1 cellular context compared by ENCODE assay signal in the genomic region with DNA sequence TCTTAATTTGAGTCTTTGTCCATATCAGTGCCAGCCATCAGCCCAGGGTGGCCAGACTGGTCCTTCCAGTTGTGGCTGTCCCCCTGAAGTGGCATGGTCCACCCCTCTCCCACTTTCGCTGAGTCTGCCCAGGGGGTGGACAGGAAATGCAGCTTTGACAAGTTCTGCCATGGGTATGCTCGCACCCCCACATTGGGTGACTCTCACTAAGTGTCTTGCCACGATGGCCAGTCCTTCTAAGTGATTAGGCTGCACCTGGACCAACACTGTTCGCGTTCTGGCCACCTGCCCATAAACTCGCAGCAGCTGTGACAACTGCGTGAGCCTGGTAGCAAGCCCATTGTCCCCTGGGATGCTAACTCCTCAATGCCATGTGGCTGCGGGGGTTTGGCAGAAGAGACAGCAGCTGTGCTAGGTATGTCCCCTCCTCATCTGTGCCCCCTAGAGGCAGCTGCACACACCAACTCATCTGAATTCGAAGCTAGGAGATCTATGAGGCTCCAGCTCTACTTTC.
TF ChIP-seq lines count a peak whose summit lies in the region.

No MANE protein-coding gene starts in this region.

TF ChIP-seq in GM12878, 131 proteins besides CTCF, POLR2A, EP300 and RAD21 (continued from another document):
- TF ChIP-seq, protein P1, sequence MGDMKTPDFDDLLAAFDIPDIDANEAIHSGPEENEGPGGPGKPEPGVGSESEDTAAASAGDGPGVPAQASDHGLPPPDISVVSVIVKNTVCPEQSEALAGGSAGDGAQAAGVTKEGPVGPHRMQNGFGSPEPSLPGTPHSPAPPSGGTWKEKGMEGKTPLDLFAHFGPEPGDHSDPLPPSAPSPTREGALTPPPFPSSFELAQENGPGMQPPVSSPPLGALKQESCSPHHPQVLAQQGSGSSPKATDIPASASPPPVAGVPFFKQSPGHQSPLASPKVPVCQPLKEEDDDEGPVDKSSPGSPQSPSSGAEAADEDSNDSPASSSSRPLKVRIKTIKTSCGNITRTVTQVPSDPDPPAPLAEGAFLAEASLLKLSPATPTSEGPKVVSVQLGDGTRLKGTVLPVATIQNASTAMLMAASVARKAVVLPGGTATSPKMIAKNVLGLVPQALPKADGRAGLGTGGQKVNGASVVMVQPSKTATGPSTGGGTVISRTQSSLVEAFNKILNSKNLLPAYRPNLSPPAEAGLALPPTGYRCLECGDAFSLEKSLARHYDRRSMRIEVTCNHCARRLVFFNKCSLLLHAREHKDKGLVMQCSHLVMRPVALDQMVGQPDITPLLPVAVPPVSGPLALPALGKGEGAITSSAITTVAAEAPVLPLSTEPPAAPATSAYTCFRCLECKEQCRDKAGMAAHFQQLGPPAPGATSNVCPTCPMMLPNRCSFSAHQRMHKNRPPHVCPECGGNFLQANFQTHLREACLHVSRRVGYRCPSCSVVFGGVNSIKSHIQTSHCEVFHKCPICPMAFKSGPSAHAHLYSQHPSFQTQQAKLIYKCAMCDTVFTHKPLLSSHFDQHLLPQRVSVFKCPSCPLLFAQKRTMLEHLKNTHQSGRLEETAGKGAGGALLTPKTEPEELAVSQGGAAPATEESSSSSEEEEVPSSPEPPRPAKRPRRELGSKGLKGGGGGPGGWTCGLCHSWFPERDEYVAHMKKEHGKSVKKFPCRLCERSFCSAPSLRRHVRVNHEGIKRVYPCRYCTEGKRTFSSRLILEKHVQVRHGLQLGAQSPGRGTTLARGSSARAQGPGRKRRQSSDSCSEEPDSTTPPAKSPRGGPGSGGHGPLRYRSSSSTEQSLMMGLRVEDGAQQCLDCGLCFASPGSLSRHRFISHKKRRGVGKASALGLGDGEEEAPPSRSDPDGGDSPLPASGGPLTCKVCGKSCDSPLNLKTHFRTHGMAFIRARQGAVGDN (IDR thresholded peaks at IDR 0.05): peak; percentile 53; the same call in 1 of the 2 replicates
- 0 out of 2 replicates have a peak, but pooled peaks have one; percentile 11 for TF ChIP-seq IKZF1 (conservative IDR thresholded peaks at IDR 0.05)
- 0 out of 4 replicates have a peak, but pooled peaks of 1 of the 2 experiments have one; percentile 9 for TF ChIP-seq BHLHE40 (IDR thresholded peaks at IDR 0.05; ENCODE audit: borderline replicate concordance in 1 of 2, low read depth in 2 of 2, low read length in 1 of 2)
- TF ChIP-seq ASH2L (IDR thresholded peaks at IDR 0.05; ENCODE audit: borderline replicate concordance, low read depth): no peak
- TF ChIP-seq YY1 (IDR thresholded peaks at IDR 0.05; ENCODE audit: low read depth, low read length): 0 out of 2 replicates have a peak, but pooled peaks have one; percentile 31
- TF ChIP-seq RBBP5 (conservative IDR thresholded peaks at IDR 0.05): no peak
- no peak for TF ChIP-seq CHD4 (IDR thresholded peaks at IDR 0.05)
- peak; percentile 39; the same call in 1 of the 2 replicates for TF ChIP-seq SMC3 (IDR thresholded peaks at IDR 0.05; ENCODE audit: borderline replicate concordance, low read length)
- TF ChIP-seq LARP7 (IDR thresholded peaks at IDR 0.05): peak; percentile 45; the same call in 1 of the 2 replicates
- TF ChIP-seq GATAD2B (conservative IDR thresholded peaks at IDR 0.05; ENCODE audit: low read depth): 0 out of 2 replicates have a peak, but pooled peaks have one; percentile 33
